In the genomic region with DNA sequence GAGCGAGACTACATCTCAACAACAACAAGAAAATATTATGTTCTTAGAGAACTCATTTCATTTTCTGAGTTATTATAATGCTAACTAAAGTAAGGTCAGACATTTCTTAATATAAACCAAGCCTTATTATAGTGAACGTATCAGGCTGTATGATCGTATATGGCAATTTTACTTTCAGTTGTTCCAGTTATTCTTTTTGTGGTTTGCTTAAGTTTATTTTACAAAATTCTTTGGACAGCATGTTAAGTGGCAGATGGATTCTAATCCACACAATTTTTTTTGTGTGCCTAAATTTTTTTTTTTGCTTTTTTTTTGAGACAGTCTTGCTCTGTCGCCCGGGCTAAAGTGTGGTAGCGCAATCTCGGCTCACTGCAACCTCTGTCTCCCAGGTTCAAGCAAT, we compare ENCODE assay signal across 26 cellular contexts. TPM values are rescaled to one million over a fixed set of nuclear protein-coding genes. Genes with fewer than 3 reads are reported as not detected.
A peak's percentile ranks its signal among the peaks of the same experiment; 100 is the strongest.
DNase-seq lines count a peak whose midpoint lies in the region; ATAC-seq and TF ChIP-seq lines count a peak whose summit lies in the region.
"Had no signal": no experiment of that assay in that cellular context is flagged by ENCODE, and none has a peak within 500 bp of the region (broad histone marks: within the 10 kb centered on the region; RNA-seq: fewer than 3 reads in every experiment).

No MANE protein-coding gene starts in this region.

- no peak overlapping the region for H3K4me3 ChIP-seq in fibroblast of villous mesenchyme (ENCODE audit: low read depth, low read length)
- H3K4me3 ChIP-seq in upper lobe of right lung = no peak overlapping the region
- H3K4me3 ChIP-seq: right atrium auricular region, spleen had no signal

- no peak for DNase-seq in activated naive CD8-positive, alpha-beta T cell treated with anti-CD3 and anti-CD28 coated beads for 36 hours
- DNase-seq in activated naive CD8-positive, alpha-beta T cell treated with anti-CD3 and anti-CD28 coated beads, Interleukin-2, amount 50 U/mL, for 24 hours = no peak
- DNase-seq in fibroblast of villous mesenchyme (ENCODE audit: low read depth) (peak; percentile 42), upper lobe of right lung (no peak), posterior cingulate gyrus (no peak)
- DNase-seq: activated CD4-positive, alpha-beta T cell treated with anti-CD3 and anti-CD28 coated beads, Interleukin-2, amount 50 U/mL, for 4 hours; activated naive CD4-positive, alpha-beta T cell treated with anti-CD3 and anti-CD28 coated beads, Interleukin-2, amount 50 U/mL, for 16 hours; effector CD8-positive, alpha-beta T cell; left colon; naive thymus-derived CD8-positive, alpha-beta T cell; NCI-H1105 treated with DMSO at 0.1 percent for 48 hours; NCI-H2107; NCI-H510A treated with DMSO at 0.1 percent for 48 hours; spleen; stimulated activated CD4-positive, alpha-beta T cell treated with anti-CD3 and anti-CD28 coated beads, Interleukin-4, amount 100 ng/mL, for 1 hour; stimulated activated naive CD4-positive, alpha-beta T cell treated with Interleukin-2 at 50 U/mL for 16 hours had no signal

- H3K4me1 ChIP-seq in upper lobe of right lung = peaks cover 14% of the 10 kb centered on the region
- H3K4me1 ChIP-seq: right atrium auricular region had no signal

- peaks cover 8% of the 10 kb centered on the region for H3K36me3 ChIP-seq in upper lobe of right lung

- no peaks in the 10 kb centered on the region for H3K27me3 ChIP-seq in upper lobe of right lung
- H3K27me3 ChIP-seq: right atrium auricular region, spleen had no signal

- H3K36me3 Mint-ChIP-seq in activated naive CD8-positive, alpha-beta T cell = peaks cover 13% of the 10 kb centered on the region
- peaks cover 39% of the 10 kb centered on the region for H3K36me3 Mint-ChIP-seq in activated naive CD8-positive, alpha-beta T cell treated with anti-CD3 and anti-CD28 coated beads for 36 hours
- peaks cover 29% of the 10 kb centered on the region for H3K36me3 Mint-ChIP-seq in activated naive CD8-positive, alpha-beta T cell treated with anti-CD3 and anti-CD28 coated beads, Interleukin-2, amount 50 U/mL, for 24 hours (ENCODE audit: low read depth)

- intact Hi-C loops in upper lobe of right lung (cut with DNase I) (no loop called here), posterior cingulate gyrus (cut with DNase I) (no loop called here)

- H3K4me3 Mint-ChIP-seq in activated naive CD8-positive, alpha-beta T cell = no peak overlapping the region
- no peak overlapping the region for H3K4me3 Mint-ChIP-seq in activated naive CD8-positive, alpha-beta T cell treated with anti-CD3 and anti-CD28 coated beads for 36 hours
- H3K4me3 Mint-ChIP-seq in activated naive CD8-positive, alpha-beta T cell treated with anti-CD3 and anti-CD28 coated beads, Interleukin-2, amount 50 U/mL, for 24 hours = peak overlapping the region; percentile 46
- H3K4me3 Mint-ChIP-seq: mesothelial cell of epicardium; naive thymus-derived CD8-positive, alpha-beta T cell; T-helper 2 cell treated with Interferon-gamma antibody and Interleukin-4, amounts not matched to agents 5 μg/mL and 100 μg/mL, for 36 hours; type B pancreatic cell had no signal

- TF ChIP-seq CTCF in fibroblast of villous mesenchyme (IDR thresholded peaks at IDR 0.05; ENCODE audit: insufficient read depth, low read depth, low read length) = no peak
- no peak for TF ChIP-seq CTCF in upper lobe of right lung (IDR thresholded peaks at IDR 0.05)

- H3K9me3 ChIP-seq in upper lobe of right lung = no peaks in the 10 kb centered on the region
- H3K9me3 ChIP-seq: right atrium auricular region, spleen had no signal

- peak overlapping the region; percentile 58 for H3K27ac Mint-ChIP-seq in activated naive CD8-positive, alpha-beta T cell
- no peak overlapping the region for H3K27ac Mint-ChIP-seq in activated naive CD8-positive, alpha-beta T cell treated with anti-CD3 and anti-CD28 coated beads for 36 hours
- peak overlapping the region; percentile 71 for H3K27ac Mint-ChIP-seq in activated naive CD8-positive, alpha-beta T cell treated with anti-CD3 and anti-CD28 coated beads, Interleukin-2, amount 50 U/mL, for 24 hours
- H3K27ac Mint-ChIP-seq: naive thymus-derived CD8-positive, alpha-beta T cell; T-helper 2 cell treated with Interferon-gamma antibody and Interleukin-4, amounts not matched to agents 5 μg/mL and 100 μg/mL, for 36 hours; type B pancreatic cell had no signal

- H3K4me1 Mint-ChIP-seq in activated naive CD8-positive, alpha-beta T cell (ENCODE audit: low read depth) = peaks cover 47% of the 10 kb centered on the region
- peaks cover 41% of the 10 kb centered on the region for H3K4me1 Mint-ChIP-seq in activated naive CD8-positive, alpha-beta T cell treated with anti-CD3 and anti-CD28 coated beads for 36 hours
- H3K4me1 Mint-ChIP-seq in activated naive CD8-positive, alpha-beta T cell treated with anti-CD3 and anti-CD28 coated beads, Interleukin-2, amount 50 U/mL, for 24 hours = peaks cover 74% of the 10 kb centered on the region

- H3K27me3 Mint-ChIP-seq in activated naive CD8-positive, alpha-beta T cell = no peaks in the 10 kb centered on the region
- no peaks in the 10 kb centered on the region for H3K27me3 Mint-ChIP-seq in activated naive CD8-positive, alpha-beta T cell treated with anti-CD3 and anti-CD28 coated beads for 36 hours
- no peaks in the 10 kb centered on the region for H3K27me3 Mint-ChIP-seq in activated naive CD8-positive, alpha-beta T cell treated with anti-CD3 and anti-CD28 coated beads, Interleukin-2, amount 50 U/mL, for 24 hours
- H3K27me3 Mint-ChIP-seq: naive thymus-derived CD8-positive, alpha-beta T cell; type B pancreatic cell had no signal

- no peak for ATAC-seq in activated naive CD8-positive, alpha-beta T cell treated with anti-CD3 and anti-CD28 coated beads, Interleukin-2, amount 50 U/mL, for 24 hours
- no peak for ATAC-seq in upper lobe of right lung
- ATAC-seq in HG03025 (IDR thresholded peaks at IDR 0.05; ENCODE audit: low FRiP score, unreplicated experiment) = no peak
- ATAC-seq in GM19395 (IDR thresholded peaks at IDR 0.05; ENCODE audit: unreplicated experiment) = no peak
- ATAC-seq: left colon; naive thymus-derived CD8-positive, alpha-beta T cell had no signal

- H3K9me3 Mint-ChIP-seq in activated naive CD8-positive, alpha-beta T cell (ENCODE audit: low read depth) = no peaks in the 10 kb centered on the region
- no peaks in the 10 kb centered on the region for H3K9me3 Mint-ChIP-seq in activated naive CD8-positive, alpha-beta T cell treated with anti-CD3 and anti-CD28 coated beads for 36 hours
- H3K9me3 Mint-ChIP-seq in activated naive CD8-positive, alpha-beta T cell treated with anti-CD3 and anti-CD28 coated beads, Interleukin-2, amount 50 U/mL, for 24 hours = no peaks in the 10 kb centered on the region
- H3K9me3 Mint-ChIP-seq: mesothelial cell of epicardium; naive thymus-derived CD8-positive, alpha-beta T cell; T-helper 2 cell treated with Interferon-gamma antibody and Interleukin-4, amounts not matched to agents 5 μg/mL and 100 μg/mL, for 36 hours; type B pancreatic cell had no signal

- H3K27ac ChIP-seq in upper lobe of right lung = peak overlapping the region; percentile 2
- H3K27ac ChIP-seq: C4-2B, HL-60, VCaP had no signal

RNA-seq across cellular contexts. Expression of gene VMP1, which starts 59.0 kb away (rescaled TPM):
- total RNA-seq in activated naive CD8-positive, alpha-beta T cell treated with anti-CD3 and anti-CD28 coated beads for 36 hours = 100 to 1,000 TPM; 137 to 143 TPM
- 436 and 608 TPM in 2 replicates for total RNA-seq in fibroblast of villous mesenchyme
- 169 TPM for total RNA-seq in upper lobe of right lung

RNA-seq across cellular contexts. Expression of gene PTRH2, which starts 59.3 kb away (rescaled TPM):
- total RNA-seq in activated naive CD8-positive, alpha-beta T cell treated with anti-CD3 and anti-CD28 coated beads for 36 hours = 10 to 100 TPM; 52.7 to 55.2 TPM
- 16.4 TPM in 2 replicates for total RNA-seq in fibroblast of villous mesenchyme
- total RNA-seq in upper lobe of right lung = 19.6 TPM
